In the genomic region with DNA sequence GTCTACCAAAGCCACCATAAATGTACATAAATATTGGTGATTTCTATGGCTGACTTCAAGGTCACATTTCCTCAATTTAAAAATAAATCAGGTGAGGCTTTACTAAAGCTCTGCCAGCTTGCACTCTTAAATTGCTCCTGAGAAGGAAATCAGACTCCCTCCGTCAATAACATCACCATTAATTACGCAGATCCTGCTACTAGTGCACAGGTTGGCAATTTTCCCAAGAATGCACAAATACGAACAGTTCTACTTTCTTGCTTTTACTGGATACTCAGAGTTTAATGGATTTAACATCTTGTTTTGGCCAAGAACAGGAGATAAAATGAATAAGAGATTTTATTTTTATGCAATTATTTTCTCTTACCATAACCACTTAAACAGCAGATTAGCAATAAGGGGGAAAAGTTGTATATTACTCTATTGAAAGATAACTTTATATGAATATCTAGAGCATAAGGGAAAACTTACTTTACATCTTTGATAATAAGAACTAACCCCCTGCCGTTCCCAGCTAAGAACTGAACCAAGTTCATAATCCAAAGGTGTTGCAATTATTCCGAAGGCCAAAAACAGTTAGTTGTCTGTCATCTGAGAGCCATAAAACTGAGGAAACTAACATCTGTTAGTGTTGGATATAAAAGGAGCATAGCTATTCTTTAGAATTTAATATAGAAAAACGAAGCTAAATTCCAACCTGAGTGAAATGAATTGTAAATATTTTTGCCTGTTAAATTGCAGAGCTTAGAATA, we compare ENCODE assay signal across 3 cellular contexts.
TF ChIP-seq lines count a peak whose summit lies in the region.

No MANE protein-coding gene starts in this region.

TF ChIP-seq in A549, 52 proteins besides CTCF, POLR2A, EP300 and RAD21:
- TF ChIP-seq RFX5 (IDR thresholded peaks at IDR 0.05) (no peak), SREBF2 (IDR thresholded peaks at IDR 0.05) (no peak), NR3C1 (IDR thresholded peaks at IDR 0.05) (no peak), CHD4 (IDR thresholded peaks at IDR 0.05; ENCODE audit: borderline replicate concordance) (no peak), ZC3H11A (IDR thresholded peaks at IDR 0.05) (no peak), JUNB (IDR thresholded peaks at IDR 0.05) (no peak), GATA3 (IDR thresholded peaks at IDR 0.05; ENCODE audit: borderline replicate concordance) (no peak), HEYL (CRISPR knock-in tag; IDR thresholded peaks at IDR 0.05) (no peak), HOXB13 (CRISPR knock-in tag; IDR thresholded peaks at IDR 0.05; ENCODE audit: low read depth) (no peak), KDM1A (IDR thresholded peaks at IDR 0.05; ENCODE audit: low read depth) (no peak), FOXS1 (CRISPR knock-in tag; IDR thresholded peaks at IDR 0.05) (no peak), POLR2AphosphoS2 (conservative IDR thresholded peaks at IDR 0.05; ENCODE audit: low read length) (no peak), BHLHE40 (IDR thresholded peaks at IDR 0.05; ENCODE audit: low read depth, low read length) (no peak), CEBPB (IDR thresholded peaks at IDR 0.05) (no peak), TFCP2L1 (CRISPR knock-in tag; IDR thresholded peaks at IDR 0.05) (no peak), CBX8 (IDR thresholded peaks at IDR 0.05) (no peak), MYC (IDR thresholded peaks at IDR 0.05; ENCODE audit: borderline replicate concordance, low read length) (no peak)
- TF ChIP-seq, protein P1, sequence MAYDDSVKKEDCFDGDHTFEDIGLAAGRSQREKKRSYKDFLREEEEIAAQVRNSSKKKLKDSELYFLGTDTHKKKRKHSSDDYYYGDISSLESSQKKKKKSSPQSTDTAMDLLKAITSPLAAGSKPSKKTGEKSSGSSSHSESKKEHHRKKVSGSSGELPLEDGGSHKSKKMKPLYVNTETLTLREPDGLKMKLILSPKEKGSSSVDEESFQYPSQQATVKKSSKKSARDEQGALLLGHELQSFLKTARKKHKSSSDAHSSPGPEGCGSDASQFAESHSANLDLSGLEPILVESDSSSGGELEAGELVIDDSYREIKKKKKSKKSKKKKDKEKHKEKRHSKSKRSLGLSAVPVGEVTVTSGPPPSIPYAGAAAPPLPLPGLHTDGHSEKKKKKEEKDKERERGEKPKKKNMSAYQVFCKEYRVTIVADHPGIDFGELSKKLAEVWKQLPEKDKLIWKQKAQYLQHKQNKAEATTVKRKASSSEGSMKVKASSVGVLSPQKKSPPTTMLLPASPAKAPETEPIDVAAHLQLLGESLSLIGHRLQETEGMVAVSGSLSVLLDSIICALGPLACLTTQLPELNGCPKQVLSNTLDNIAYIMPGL (CRISPR knock-in tag; IDR thresholded peaks at IDR 0.05; ENCODE audit: borderline replicate concordance) = no peak

TF ChIP-seq in IMR-90, 13 proteins besides CTCF, POLR2A, EP300 and RAD21:
- no peak for TF ChIP-seq RCOR1 (IDR thresholded peaks at IDR 0.05; ENCODE audit: insufficient replicate concordance, low read length)
- TF ChIP-seq NFE2L2 (IDR thresholded peaks at IDR 0.05; ENCODE audit: low read depth, low read length) = no peak
- TF ChIP-seq BHLHE40 (IDR thresholded peaks at IDR 0.05; ENCODE audit: low read depth, low read length) = no peak
- no peak for TF ChIP-seq CHD1 (IDR thresholded peaks at IDR 0.05; ENCODE audit: low read depth, low read length)
- TF ChIP-seq, protein P2, sequence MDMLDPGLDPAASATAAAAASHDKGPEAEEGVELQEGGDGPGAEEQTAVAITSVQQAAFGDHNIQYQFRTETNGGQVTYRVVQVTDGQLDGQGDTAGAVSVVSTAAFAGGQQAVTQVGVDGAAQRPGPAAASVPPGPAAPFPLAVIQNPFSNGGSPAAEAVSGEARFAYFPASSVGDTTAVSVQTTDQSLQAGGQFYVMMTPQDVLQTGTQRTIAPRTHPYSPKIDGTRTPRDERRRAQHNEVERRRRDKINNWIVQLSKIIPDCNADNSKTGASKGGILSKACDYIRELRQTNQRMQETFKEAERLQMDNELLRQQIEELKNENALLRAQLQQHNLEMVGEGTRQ (IDR thresholded peaks at IDR 0.05; ENCODE audit: low read depth, low read length) = no peak
TF ChIP-seq in IMR-90: peak in this region for 0.

TF ChIP-seq in SK-N-SH treated with all-trans-retinoic acid at 6 μM for 48 hours, 23 proteins besides CTCF, POLR2A, EP300 and RAD21:
- no peak for TF ChIP-seq RARB (CRISPR knock-in tag; IDR thresholded peaks at IDR 0.05)
- no peak for TF ChIP-seq ZNF8 (CRISPR knock-in tag; IDR thresholded peaks at IDR 0.05)
- TF ChIP-seq SNAI2 (CRISPR knock-in tag; IDR thresholded peaks at IDR 0.05) = 0 out of 2 replicates have a peak, but pooled peaks have one; percentile 15
- peak; percentile 74 for TF ChIP-seq TOX (CRISPR knock-in tag; IDR thresholded peaks at IDR 0.05; ENCODE audit: borderline replicate concordance)
